ENCODE assay signal across 12 cellular contexts in the genomic region with DNA sequence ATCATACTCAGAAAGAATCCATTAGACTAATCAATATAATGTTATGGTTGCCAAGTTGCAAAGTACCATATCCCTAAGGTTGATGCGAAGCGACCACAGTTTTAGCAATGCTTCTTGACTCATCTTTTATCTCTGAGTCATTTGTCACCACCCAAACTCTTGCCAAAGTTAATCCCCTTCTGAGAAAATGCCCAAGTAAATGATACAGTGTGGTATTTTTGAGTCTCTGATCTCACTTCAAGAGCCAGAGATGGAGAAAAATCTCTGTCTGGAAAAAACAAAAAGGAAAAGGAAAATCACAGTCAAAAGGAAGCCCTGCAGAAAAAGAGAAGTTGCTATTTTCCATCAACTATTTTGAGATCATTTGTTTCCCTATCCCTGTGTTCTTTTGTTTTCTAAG. TPM values are rescaled to one million over a fixed set of nuclear protein-coding genes. Genes with fewer than 3 reads are reported as not detected.
DNase-seq lines count a peak whose midpoint lies in the region; ATAC-seq and TF ChIP-seq lines count a peak whose summit lies in the region.
"Had no signal": no experiment of that assay in that cellular context is flagged by ENCODE, and none has a peak within 500 bp of the region (broad histone marks: within the 10 kb centered on the region; RNA-seq: fewer than 3 reads in every experiment).

No MANE protein-coding gene starts in this region.

- POLR2A ChIA-PET in GM10248 (lab: Yijun Ruan, JAX): no interaction called here

- no peaks in the 10 kb centered on the region for H3K36me3 ChIP-seq in body of pancreas (replicated peaks in 1 of 2; ENCODE audit: insufficient read depth in 1 of 2, low read depth in 2 of 2)
- no peaks in the 10 kb centered on the region for H3K36me3 ChIP-seq in neuronal stem cell (replicated peaks in 1 of 2; ENCODE audit: control insufficient read depth in 2 of 2, insufficient read depth in 2 of 2, low read length in 2 of 2)
- H3K36me3 ChIP-seq: heart right ventricle had no signal

- peak; percentile 42 for ATAC-seq in GM18868 (IDR thresholded peaks at IDR 0.05; ENCODE audit: unreplicated experiment)
- no peak for ATAC-seq in body of pancreas

- no peak overlapping the region for H3K4me2 ChIP-seq in neuronal stem cell (ENCODE audit: insufficient read depth, low read length, poor library complexity, severe bottlenecking)

- H2BK12ac ChIP-seq in neuronal stem cell (ENCODE audit: low read length): no peak overlapping the region

- H3K27me3 ChIP-seq in body of pancreas (no peaks in the 10 kb centered on the region), neuronal stem cell (ENCODE audit: control insufficient read depth in 3 of 3, insufficient read depth in 3 of 3, low read depth in 1 of 3, low read length in 3 of 3) (no peaks in the 10 kb centered on the region)
- H3K27me3 ChIP-seq: heart right ventricle had no signal

- H3K4me1 ChIP-seq in body of pancreas: no peaks in the 10 kb centered on the region
- no peaks in the 10 kb centered on the region for H3K4me1 ChIP-seq in neuronal stem cell (ENCODE audit: control insufficient read depth in 2 of 2, insufficient read depth in 1 of 2, low read depth in 1 of 2, low read length in 2 of 2)

- H4K91ac ChIP-seq in neuronal stem cell (ENCODE audit: low read depth, low read length, poor library complexity): no peak overlapping the region

- no peak overlapping the region for H3K23ac ChIP-seq in neuronal stem cell (ENCODE audit: low read depth, low read length, poor library complexity)

- no peak overlapping the region for H2AK5ac ChIP-seq in neuronal stem cell (ENCODE audit: low read depth, low read length)

- 70 to 82% methylated on average over 2 of the region's 2 CpGs for whole genome bisulfite sequencing in body of pancreas, 2 donors
- WGBS in neuronal stem cell (ENCODE audit: extremely low coverage in 2 of 2, insufficient read length in 2 of 2, insufficient replicate concordance in 1 of 2), 2 donors: no CpG with 5 or more reads among the region's 2 CpGs

- TF ChIP-seq POLR2A in body of pancreas (IDR thresholded peaks at IDR 0.05): no peak

- H3K4me3 ChIP-seq in fibroblast of the aortic adventitia (ENCODE audit: low read depth, low read length): no peak overlapping the region
- no peak overlapping the region for H3K4me3 ChIP-seq in body of pancreas
- no peak overlapping the region for H3K4me3 ChIP-seq in neuronal stem cell (ENCODE audit: low read length in 2 of 2)
- H3K4me3 ChIP-seq: heart right ventricle had no signal

- no peak overlapping the region for H3K14ac ChIP-seq in neuronal stem cell (ENCODE audit: low read length)

- no peak overlapping the region for H2AFZ ChIP-seq in neuronal stem cell (ENCODE audit: low read length)

- DNase-seq in A172 (ENCODE audit: low spot score) (peak; percentile 78), NOMO-1 treated with dmso at 0.1 percent for 144 hours (lab: John Stamatoyannopoulos, UW; ENCODE audit: unreplicated experiment) (peak; percentile 29), fibroblast of the aortic adventitia (ENCODE audit: low read depth) (peak; percentile 54), retina (no peak), body of pancreas (no peak), neuronal stem cell (ENCODE audit: low spot score) (no peak), GM10248 (ENCODE audit: extremely low spot score) (no peak)
- DNase-seq: heart right ventricle; NCI-H2227 treated with DMSO at 0.1 percent for 48 hours; occipital lobe; stimulated activated naive CD4-positive, alpha-beta T cell treated with Interleukin-2 at 50 U/mL for 16 hours had no signal

- no peak overlapping the region for H2BK5ac ChIP-seq in neuronal stem cell (ENCODE audit: low read length)

- CTCF ChIA-PET in GM10248 (lab: Yijun Ruan, JAX): no interaction called here

- H2BK120ac ChIP-seq in neuronal stem cell (ENCODE audit: low read depth, low read length): no peak overlapping the region

- TF ChIP-seq CTCF in fibroblast of the aortic adventitia (IDR thresholded peaks at IDR 0.05; ENCODE audit: insufficient read depth, low read length): no peak
- no peak for TF ChIP-seq CTCF in body of pancreas (IDR thresholded peaks at IDR 0.05)
- no peak for TF ChIP-seq CTCF in GM10248 (IDR thresholded peaks at IDR 0.05; ENCODE audit: control extremely low read depth, extremely low read depth, low read depth, missing control alignments)

- intact Hi-C loops in body of pancreas (cut with DNase I): no loop called here

- H2BK15ac ChIP-seq in neuronal stem cell (ENCODE audit: low read length): no peak overlapping the region

- H3K9me3 ChIP-seq in body of pancreas: no peaks in the 10 kb centered on the region
- H3K9me3 ChIP-seq in neuronal stem cell (replicated peaks in 1 of 2; ENCODE audit: control insufficient read depth in 2 of 2, insufficient read depth in 1 of 2, low read depth in 1 of 2, low read length in 2 of 2): no peaks in the 10 kb centered on the region
- H3K9me3 ChIP-seq: heart right ventricle had no signal

- H3K9ac ChIP-seq in neuronal stem cell (ENCODE audit: low read depth, low read length, poor library complexity): no peak overlapping the region

- H3K18ac ChIP-seq in neuronal stem cell (ENCODE audit: low read length): no peak overlapping the region

- no peaks in the 10 kb centered on the region for H3K79me1 ChIP-seq in neuronal stem cell (ENCODE audit: low read depth, low read length)

- no peak overlapping the region for H3K4ac ChIP-seq in neuronal stem cell (ENCODE audit: low read length)

- no peak overlapping the region for H3K27ac ChIP-seq in body of pancreas
- H3K27ac ChIP-seq in neuronal stem cell (replicated peaks; ENCODE audit: low read length): no peak overlapping the region

- no peak overlapping the region for H4K8ac ChIP-seq in neuronal stem cell (ENCODE audit: low read depth, low read length)

RNA-seq across cellular contexts. Expression of a gene that starts 26.7 kb away (rescaled TPM):
- 2.3 and 4.7 TPM in 2 replicates for total RNA-seq in A172 (2014; rRNA removed; shearing (Covaris generic))
- total RNA-seq in fibroblast of the aortic adventitia (ENCODE audit: low replicate concordance) (6.1 and 8.0 TPM in 2 replicates), body of pancreas (10 to 100 TPM in 1 of 2 donors, 1 to 10 TPM in 1; 7.8 to 10.5 TPM)
- 4.2 TPM for polyA plus RNA-seq in neuronal stem cell (2013, experiment 1 of 2)
- 4.2 TPM for polyA plus RNA-seq in neuronal stem cell (2013, experiment 2 of 2)

Comparison
In these comparisons a context has a peak if more than half of its experiments do, and no peak if none do; other contexts are left out.
1. DNase-seq: peak in A172 (single experiment), NOMO-1 treated with dmso at 0.1 percent for 144 hours (single experiment) and fibroblast of the aortic adventitia (single experiment); none in retina (single experiment), body of pancreas (0 of 4), neuronal stem cell (single experiment) and GM10248 (single experiment).